In genomic region chr2:226151157-226151556, GRCh38 we compare ENCODE assay signal across 16 cellular contexts.
A peak's percentile ranks its signal among the peaks of the same experiment; 100 is the strongest.
DNase-seq lines count a peak whose midpoint lies in the region; ATAC-seq and TF ChIP-seq lines count a peak whose summit lies in the region.
"Had no signal": no experiment of that assay in that cellular context is flagged by ENCODE, and none has a peak within 500 bp of the region (broad histone marks: within the 10 kb centered on the region; RNA-seq: fewer than 3 reads in every experiment).

No MANE protein-coding gene starts in this region.

- ATAC-seq in psoas muscle, result peak; percentile 83 to 98 (median 92)
- ATAC-seq: natural killer cell, T-cell had no signal

- H3K4me1 ChIP-seq in GM23248 (ENCODE audit: insufficient read depth) (no peaks in the 10 kb centered on the region), psoas muscle (peaks cover 10% of the 10 kb centered on the region), esophagus muscularis mucosa (no peaks in the 10 kb centered on the region)

- H3K9me3 ChIP-seq in GM23248 (ENCODE audit: low read depth), result no peaks in the 10 kb centered on the region
- peaks cover 5% of the 10 kb centered on the region for H3K9me3 ChIP-seq in psoas muscle
- H3K9me3 ChIP-seq in esophagus muscularis mucosa, result peaks cover 0 to 2% (median 0%) of the 10 kb centered on the region in 4 donors
- H3K9me3 ChIP-seq: thoracic aorta had no signal

- H3K4me3 ChIP-seq in GM23248 (no peak overlapping the region), NB4 (ENCODE audit: low read depth, low read length) (no peak overlapping the region), psoas muscle (peak overlapping the region; percentile 37), esophagus muscularis mucosa (no peak overlapping the region)
- H3K4me3 ChIP-seq: lung, thoracic aorta had no signal

- H3F3A ChIP-seq in GM23248 (ENCODE audit: insufficient read depth), result no peaks in the 10 kb centered on the region

- H3K27ac ChIP-seq in GM23248, result no peak overlapping the region
- peak overlapping the region; percentile 77 for H3K27ac ChIP-seq in psoas muscle
- H3K27ac ChIP-seq in esophagus muscularis mucosa (replicated peaks in 1 of 4), result no peak overlapping the region
- H3K27ac ChIP-seq: thoracic aorta had no signal

- no peaks in the 10 kb centered on the region for H3K27me3 ChIP-seq in GM23248 (replicated peaks; ENCODE audit: insufficient read depth)
- no peaks in the 10 kb centered on the region for H3K27me3 ChIP-seq in psoas muscle (ENCODE audit: insufficient read depth in 3 of 3, low read length in 2 of 3)
- no peaks in the 10 kb centered on the region for H3K27me3 ChIP-seq in esophagus muscularis mucosa

- no peak for DNase-seq in GM23248
- DNase-seq in NB4 (ENCODE audit: low read depth), result peak; percentile 36
- peak; percentile 2 for DNase-seq in fibroblast of gingiva (ENCODE audit: low read depth)
- DNase-seq in psoas muscle, result no peak
- no peak for DNase-seq in iPS-NIHi7 (ENCODE audit: extremely low spot score)
- no peak for DNase-seq in esophagus muscularis mucosa (ENCODE audit: extremely low spot score)
- no peak for DNase-seq in SK-N-DZ (ENCODE audit: low spot score)
- DNase-seq: cortex of kidney, Kasumi-1, natural killer cell, NCI-H2171 treated with DMSO at 0.1 percent for 48 hours, NCI-H748 treated with DMSO at 0.1 percent for 48 hours, posterior cingulate gyrus, T-cell had no signal

- intact Hi-C loops in psoas muscle (cut with DNase I), result loop anchor here in 1 of 2 donors (10.0 kb wide), 1 partner anchor 644 kb away; the partner anchor contains the start of gene IRS1
- intact Hi-C loops in esophagus muscularis mucosa (cut with DNase I), result no loop called here

- H3K4me2 ChIP-seq in GM23248 (ENCODE audit: unreplicated experiment), result no peak overlapping the region

- H3K36me3 ChIP-seq in GM23248 (ENCODE audit: low read depth) (no peaks in the 10 kb centered on the region), psoas muscle (ENCODE audit: insufficient read depth in 1 of 2, low read depth in 1 of 2) (no peaks in the 10 kb centered on the region), esophagus muscularis mucosa (no peaks in the 10 kb centered on the region)
- H3K36me3 ChIP-seq: thoracic aorta had no signal

- WGBS in GM23248 (ENCODE audit: low coverage in 1 of 2, low lambda C conversion rate in 2 of 2, missing lambda C conversion rate in 2 of 2), 2 experiments, result 20 to 21% methylated on average over 1 of the region's 1 CpG
- 0 to 27% (median 9%) methylated on average over 1 of the region's 1 CpG for WGBS in psoas muscle, 3 donors
- WGBS in esophagus muscularis mucosa, result 10% methylated on average over 1 of the region's 1 CpG

- in situ Hi-C loops in GM23248 (cut with MboI), result no loop called here

- no peaks in the 10 kb centered on the region for H4K20me1 ChIP-seq in GM23248 (ENCODE audit: insufficient read depth)

- 0 out of 2 replicates have a peak overlapping the region, but pooled peaks have one; percentile 29 for H2AFZ ChIP-seq in GM23248

- TF ChIP-seq EP300 in esophagus muscularis mucosa (IDR thresholded peaks at IDR 0.05), result no peak

- TF ChIP-seq CTCF in NB4 (IDR thresholded peaks at IDR 0.05; ENCODE audit: low read depth, low read length), result no peak
- TF ChIP-seq CTCF in psoas muscle (IDR thresholded peaks at IDR 0.05), result no peak
- no peak for TF ChIP-seq CTCF in esophagus muscularis mucosa (IDR thresholded peaks at IDR 0.05)

- no peak overlapping the region for H3K9ac ChIP-seq in GM23248

- H3K9me2 ChIP-seq in GM23248 (ENCODE audit: insufficient read depth), result no peaks in the 10 kb centered on the region

- TF ChIP-seq POLR2A in NB4 (IDR thresholded peaks at IDR 0.05; ENCODE audit: extremely low read depth, insufficient read length) (no peak), esophagus muscularis mucosa (IDR thresholded peaks at IDR 0.05; ENCODE audit: low read depth) (no peak)

- H3K79me2 ChIP-seq in GM23248 (ENCODE audit: insufficient read depth), result no peaks in the 10 kb centered on the region

Comparison
In these comparisons a context has a peak if more than half of its experiments do, and no peak if none do; other contexts are left out.
1. DNase-seq: peak in NB4 (single experiment) and fibroblast of gingiva (single experiment); none in GM23248 (single experiment), psoas muscle (0 of 2), iPS-NIHi7 (single experiment), esophagus muscularis mucosa (single experiment) and SK-N-DZ (single experiment).